ENCODE assay signal across 8 cellular contexts in the genomic region with DNA sequence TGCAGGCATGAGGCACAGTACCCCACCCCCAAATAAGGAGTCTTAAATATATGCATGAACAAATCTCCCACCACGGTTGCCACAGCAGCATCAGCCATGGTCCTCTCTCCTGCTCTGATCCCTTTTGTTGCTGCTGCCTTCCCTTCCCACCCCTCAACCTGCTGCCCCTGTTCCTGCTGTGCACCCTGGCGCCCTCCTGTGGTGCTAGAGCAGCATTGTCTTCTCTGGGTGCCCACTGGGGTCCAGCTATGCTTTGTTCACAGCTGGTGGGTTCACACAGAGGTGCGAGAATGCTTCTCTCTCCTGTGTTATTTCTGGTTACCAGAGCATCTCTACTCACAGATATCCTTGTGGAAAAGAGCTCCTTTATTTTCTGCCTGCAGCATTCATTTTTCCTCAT.
DNase-seq lines count a peak whose midpoint lies in the region; ATAC-seq and TF ChIP-seq lines count a peak whose summit lies in the region.

No MANE protein-coding gene starts in this region.

- H3K4me1 ChIP-seq in body of pancreas, result no peaks in the 10 kb centered on the region
- peaks cover 5% of the 10 kb centered on the region for H3K4me1 ChIP-seq in osteoblast (ENCODE audit: insufficient read depth, low read length)

- intact Hi-C loops in body of pancreas (cut with DNase I), result no loop called here

- H3K27ac ChIP-seq in body of pancreas, result no peak overlapping the region
- no peak overlapping the region for H3K27ac ChIP-seq in osteoblast (ENCODE audit: low read depth, low read length)

- in situ Hi-C loops in KBM-7 (cut with MboI; ENCODE audit: low pct_unique_long_range_greater_than_20kb, low sequenced_read_pairs), result no loop called here

- H3K4me3 ChIP-seq in body of pancreas (no peak overlapping the region), osteoblast (ENCODE audit: insufficient read depth, low read length) (no peak overlapping the region)

- no peak overlapping the region for H3K4me2 ChIP-seq in osteoblast (ENCODE audit: insufficient read depth, low read length)

- no peaks in the 10 kb centered on the region for H3K79me2 ChIP-seq in osteoblast (ENCODE audit: insufficient read depth, low read length)

- no peak overlapping the region for H2AFZ ChIP-seq in osteoblast (ENCODE audit: low read length)

- H4K20me1 ChIP-seq in osteoblast (ENCODE audit: insufficient read depth, low read length), result no peaks in the 10 kb centered on the region

- DNase-seq in SHP77 (lab: John Stamatoyannopoulos, UW), result peak; percentile 7 to 10
- DNase-seq in SHP77 treated with DMSO at 0.1 percent for 48 hours (lab: John Stamatoyannopoulos, UW), result no peak
- peak; percentile 23 for DNase-seq in KBM-7
- peak in 3 of 4 donors; percentile 19 to 31 (median 22) for DNase-seq in body of pancreas
- no peak for DNase-seq in osteoblast (ENCODE audit: insufficient read length, low spot score, missing footprints)
- DNase-seq in MV-4-11 (lab: John Stamatoyannopoulos, UW), result no peak
- no peak for DNase-seq in NCI-H2171 treated with DMSO at 0.1 percent for 48 hours (lab: John Stamatoyannopoulos, UW)

- no peak for ATAC-seq in body of pancreas
- no peak for ATAC-seq in HG03565 (IDR thresholded peaks at IDR 0.05; ENCODE audit: unreplicated experiment)

- 44 to 52% methylated on average over 3 of the region's 3 CpGs for WGBS in body of pancreas, 2 donors

- H3K36me3 ChIP-seq in body of pancreas (replicated peaks in 1 of 2; ENCODE audit: insufficient read depth in 1 of 2, low read depth in 2 of 2), result peaks cover 0 to 6% of the 10 kb centered on the region in 2 donors
- H3K36me3 ChIP-seq in osteoblast (ENCODE audit: insufficient read depth, low read length), result no peaks in the 10 kb centered on the region

- TF ChIP-seq CTCF in body of pancreas (IDR thresholded peaks at IDR 0.05) (peak in 6 of 7 experiments; percentile 8 to 37 (median 28)), osteoblast (IDR thresholded peaks at IDR 0.05; ENCODE audit: extremely low read depth, low read depth, low read length) (peak; percentile 44)

- no peak for TF ChIP-seq POLR2A in body of pancreas (IDR thresholded peaks at IDR 0.05)

- H3K9me3 ChIP-seq in body of pancreas (no peaks in the 10 kb centered on the region), osteoblast (ENCODE audit: low read depth, low read length) (no peaks in the 10 kb centered on the region)

- no peaks in the 10 kb centered on the region for H3K27me3 ChIP-seq in body of pancreas
- peaks cover 3% of the 10 kb centered on the region for H3K27me3 ChIP-seq in osteoblast (ENCODE audit: insufficient read depth, low read length)

Comparison
In these comparisons a context has a peak if more than half of its experiments do, and no peak if none do; other contexts are left out.
1. DNase-seq: peak in SHP77 (2 of 2), KBM-7 (single experiment) and body of pancreas (3 of 4); none in SHP77 treated with DMSO at 0.1 percent for 48 hours (single experiment), osteoblast (single experiment), MV-4-11 (single experiment) and NCI-H2171 treated with DMSO at 0.1 percent for 48 hours (single experiment).